11 cellular contexts compared by ENCODE assay signal in genomic region chr4:40991908-40992307, GRCh38.
A peak's percentile ranks its signal among the peaks of the same experiment; 100 is the strongest.
DNase-seq lines count a peak whose midpoint lies in the region; ATAC-seq and TF ChIP-seq lines count a peak whose summit lies in the region.
"Had no signal": no experiment of that assay in that cellular context is flagged by ENCODE, and none has a peak within 500 bp of the region (broad histone marks: within the 10 kb centered on the region; RNA-seq: fewer than 3 reads in every experiment).

No MANE protein-coding gene starts in this region.

- no peaks in the 10 kb centered on the region for H3K36me3 ChIP-seq in GM06990 (ENCODE audit: control insufficient read depth, insufficient read depth, low read length)
- H3K36me3 ChIP-seq in RWPE2 (ENCODE audit: low read depth): peaks cover 11% of the 10 kb centered on the region; the same call in 1 of the 2 replicates
- H3K36me3 ChIP-seq in neural progenitor cell: no peaks in the 10 kb centered on the region
- H3K36me3 ChIP-seq: WERI-Rb-1 had no signal

- POLR2A ChIA-PET in activated CD4-positive, alpha-beta memory T cell treated with anti-CD3 and anti-CD28 coated beads for 36 hours (lab: Charles Lee): no interaction called here

- H3K9me3 Mint-ChIP-seq in neural progenitor cell: no peaks in the 10 kb centered on the region
- no peaks in the 10 kb centered on the region for H3K9me3 Mint-ChIP-seq in activated CD4-positive, alpha-beta memory T cell treated with anti-CD3 and anti-CD28 coated beads for 36 hours
- H3K9me3 Mint-ChIP-seq: CD4-positive, alpha-beta T cell had no signal

- CTCF ChIA-PET in activated CD4-positive, alpha-beta memory T cell treated with anti-CD3 and anti-CD28 coated beads for 36 hours (lab: Charles Lee): interaction anchor here (1.1 kb wide), 1 partner anchor 14 kb away, joined by 7 read pairs; no protein-coding TSS in a partner anchor

- H3K9me3 ChIP-seq in RWPE2 (ENCODE audit: severe bottlenecking) (no peaks in the 10 kb centered on the region), neural progenitor cell (ENCODE audit: low read depth) (no peaks in the 10 kb centered on the region)

- DNase-seq in GM06990 (ENCODE audit: extremely low read depth, insufficient read length): peak; percentile 72
- no peak for DNase-seq in RWPE2 (ENCODE audit: low spot score)
- DNase-seq in neural progenitor cell (ENCODE audit: low spot score): no peak
- no peak for DNase-seq in activated CD4-positive, alpha-beta memory T cell treated with anti-CD3 and anti-CD28 coated beads for 36 hours
- no peak for DNase-seq in OCI-M2 (lab: John Stamatoyannopoulos, UW; ENCODE audit: unreplicated experiment)
- no peak for DNase-seq in GF-D8 (lab: John Stamatoyannopoulos, UW)
- DNase-seq: CD4-positive, alpha-beta T cell; NCI-H2171 treated with DMSO at 0.1 percent for 48 hours; WERI-Rb-1 had no signal

- H3K4me1 ChIP-seq in RWPE2 (ENCODE audit: insufficient read depth, poor library complexity, severe bottlenecking) (peaks cover 54% of the 10 kb centered on the region), neural progenitor cell (no peaks in the 10 kb centered on the region)

- no peak overlapping the region for H3K27ac Mint-ChIP-seq in neural progenitor cell
- H3K27ac Mint-ChIP-seq in activated CD4-positive, alpha-beta memory T cell treated with anti-CD3 and anti-CD28 coated beads for 36 hours: no peak overlapping the region
- H3K27ac Mint-ChIP-seq: CD4-positive, alpha-beta T cell had no signal

- H3K4me3 ChIP-seq in GM06990 (replicated peaks; ENCODE audit: low read depth, low read length) (no peak overlapping the region), RWPE2 (ENCODE audit: severe bottlenecking) (no peak overlapping the region), neural progenitor cell (no peak overlapping the region)

- no peak overlapping the region for H3K4me2 ChIP-seq in neural progenitor cell

- no peak overlapping the region for H3K9ac ChIP-seq in neural progenitor cell

- no peak overlapping the region for H2AFZ ChIP-seq in neural progenitor cell (replicated peaks)

- intact Hi-C loops in activated CD4-positive, alpha-beta memory T cell treated with anti-CD3 and anti-CD28 coated beads for 36 hours (cut with micrococcal nuclease): no loop called here

- peak overlapping the region; percentile 94 for H3K27ac ChIP-seq in RWPE2 (ENCODE audit: poor library complexity, severe bottlenecking)
- H3K27ac ChIP-seq in neural progenitor cell: no peak overlapping the region
- H3K27ac ChIP-seq: WERI-Rb-1 had no signal

- H3K4me1 Mint-ChIP-seq in neural progenitor cell: no peaks in the 10 kb centered on the region
- H3K4me1 Mint-ChIP-seq in activated CD4-positive, alpha-beta memory T cell treated with anti-CD3 and anti-CD28 coated beads for 36 hours (ENCODE audit: low read depth): peaks cover 2% of the 10 kb centered on the region

- TF ChIP-seq CTCF in GM06990 (IDR thresholded peaks at IDR 0.05; ENCODE audit: insufficient read depth, low read length, poor library complexity, severe bottlenecking) (no peak), RWPE2 (IDR thresholded peaks at IDR 0.05; ENCODE audit: poor library complexity, severe bottlenecking) (no peak), neural progenitor cell (IDR thresholded peaks at IDR 0.05) (no peak)

- no peaks in the 10 kb centered on the region for H3K36me3 Mint-ChIP-seq in neural progenitor cell
- H3K36me3 Mint-ChIP-seq in activated CD4-positive, alpha-beta memory T cell treated with anti-CD3 and anti-CD28 coated beads for 36 hours: no peaks in the 10 kb centered on the region

- no peak overlapping the region for H3K4me3 Mint-ChIP-seq in neural progenitor cell
- no peak overlapping the region for H3K4me3 Mint-ChIP-seq in activated CD4-positive, alpha-beta memory T cell treated with anti-CD3 and anti-CD28 coated beads for 36 hours
- H3K4me3 Mint-ChIP-seq: CD4-positive, alpha-beta T cell had no signal

- H3F3A ChIP-seq in neural progenitor cell (ENCODE audit: low read depth): no peaks in the 10 kb centered on the region

- ATAC-seq in GM19455 (IDR thresholded peaks at IDR 0.05; ENCODE audit: unreplicated experiment) (peak; percentile 59), HG02981 (IDR thresholded peaks at IDR 0.05; ENCODE audit: unreplicated experiment) (peak; percentile 47), RWPE2 (ENCODE audit: low read depth) (no peak)

- H4K20me1 ChIP-seq in neural progenitor cell (ENCODE audit: low read depth): no peaks in the 10 kb centered on the region

- H3K27me3 ChIP-seq in GM06990 (replicated peaks; ENCODE audit: control insufficient read depth, insufficient read depth, low read length): no peaks in the 10 kb centered on the region
- H3K27me3 ChIP-seq in RWPE2 (ENCODE audit: insufficient read depth, poor library complexity, severe bottlenecking): no peaks in the 10 kb centered on the region
- no peaks in the 10 kb centered on the region for H3K27me3 ChIP-seq in neural progenitor cell

- H3K27me3 Mint-ChIP-seq in neural progenitor cell (ENCODE audit: insufficient read depth, low read depth): no peaks in the 10 kb centered on the region
- peaks cover 4% of the 10 kb centered on the region for H3K27me3 Mint-ChIP-seq in activated CD4-positive, alpha-beta memory T cell treated with anti-CD3 and anti-CD28 coated beads for 36 hours

- no peaks in the 10 kb centered on the region for H3K79me2 ChIP-seq in neural progenitor cell (ENCODE audit: low read depth)
